23 cellular contexts compared by ENCODE assay signal in genomic region chr20:49412953-49413352, GRCh38.
DNase-seq lines count a peak whose midpoint lies in the region; ATAC-seq, FAIRE-seq and TF ChIP-seq lines count a peak whose summit lies in the region.
"Had no signal": no experiment of that assay in that cellular context is flagged by ENCODE, and none has a peak within 500 bp of the region (broad histone marks: within the 10 kb centered on the region; RNA-seq: fewer than 3 reads in every experiment).

No MANE protein-coding gene starts in this region.

- no peak overlapping the region for H3K27ac ChIP-seq in K562 (ENCODE audit: extremely low read depth, low read depth, low read length)
- H3K27ac ChIP-seq in gastroesophageal sphincter, result peak overlapping the region; percentile 21 to 92 (median 89)
- peak overlapping the region; percentile 94 for H3K27ac ChIP-seq in rectal smooth muscle tissue (ENCODE audit: low read depth, low read length)
- H3K27ac ChIP-seq in skeletal muscle tissue (ENCODE audit: low read depth, low read length), result no peak overlapping the region
- H3K27ac ChIP-seq in mesenchymal stem cell (ENCODE audit: low read length, poor library complexity, severe bottlenecking), result no peak overlapping the region
- H3K27ac ChIP-seq: 22Rv1, BLaER1, C4-2B had no signal

- POLR2A ChIA-PET in K562 (lab: Yijun Ruan, JAX), result interaction anchor here (0.8 kb wide), 1 partner anchor 16 kb away, joined by 3 read pairs; no protein-coding TSS in a partner anchor

- H3K23ac ChIP-seq in mesenchymal stem cell (ENCODE audit: low read length in 2 of 2), result peak overlapping the region in 1 of 2 experiments; percentile 18

- H3K79me2 ChIP-seq in K562 (ENCODE audit: control insufficient read depth, insufficient read depth, low read length), result no peaks in the 10 kb centered on the region

- H3K9me3 ChIP-seq in K562 (replicated peaks; ENCODE audit: control insufficient read depth, insufficient read depth, low read depth, low read length) (no peaks in the 10 kb centered on the region), gastroesophageal sphincter (no peaks in the 10 kb centered on the region), skeletal muscle tissue (ENCODE audit: control insufficient read depth in 3 of 3, low read length in 3 of 3) (no peaks in the 10 kb centered on the region), mesenchymal stem cell (ENCODE audit: control insufficient read depth, low read length) (no peaks in the 10 kb centered on the region)
- H3K9me3 ChIP-seq: BLaER1, Caco-2 had no signal

- no peak overlapping the region for H2BK5ac ChIP-seq in mesenchymal stem cell (ENCODE audit: low read depth, low read length, poor library complexity, severe bottlenecking)

- CTCF ChIA-PET in K562 (lab: Yijun Ruan, JAX; ENCODE audit: low intra/inter-chr PET ratio), result no interaction called here

- no peak overlapping the region for H4K91ac ChIP-seq in mesenchymal stem cell (ENCODE audit: low read length)

- H2AFZ ChIP-seq in K562 (ENCODE audit: low read depth, low read length), result no peak overlapping the region
- H2AFZ ChIP-seq in mesenchymal stem cell (ENCODE audit: low read depth, low read length), result no peak overlapping the region
- H2AFZ ChIP-seq: GM23338 had no signal

- in situ Hi-C loops in K562 (cut with MboI), result no loop called here

- WGBS in K562 (ENCODE audit: insufficient coverage, low coverage, missing lambda C conversion rate), result 2% methylated on average over 6 of the region's 6 CpGs
- 26 to 70% methylated on average over 3 to 4 of the region's 6 CpGs for WGBS in gastroesophageal sphincter (ENCODE audit: low coverage in 1 of 2), 2 donors
- 79% methylated on average over 5 of the region's 6 CpGs for WGBS in mesenchymal stem cell

- no peak overlapping the region for H3K18ac ChIP-seq in mesenchymal stem cell (ENCODE audit: low read depth in 1 of 2, low read length in 2 of 2)

- H3K14ac ChIP-seq in mesenchymal stem cell (ENCODE audit: low read length in 2 of 2), result no peak overlapping the region

- no peaks in the 10 kb centered on the region for H3K9me1 ChIP-seq in K562 (ENCODE audit: control insufficient read depth, insufficient read depth, low read length)

- no peak overlapping the region for H3K4me3 ChIP-seq in K562
- no peak overlapping the region for H3K4me3 ChIP-seq in gastroesophageal sphincter
- no peak overlapping the region for H3K4me3 ChIP-seq in rectal smooth muscle tissue (ENCODE audit: low read length)
- H3K4me3 ChIP-seq in skeletal muscle tissue (ENCODE audit: low read length in 3 of 3), result no peak overlapping the region
- no peak overlapping the region for H3K4me3 ChIP-seq in mesenchymal stem cell (ENCODE audit: insufficient read depth in 1 of 2, low read depth in 1 of 2, low read length in 2 of 2)
- H3K4me3 ChIP-seq: BLaER1, GM12878, GM23338 had no signal

- ATAC-seq in K562 (no peak), gastroesophageal sphincter (no peak), HG03097 (IDR thresholded peaks at IDR 0.05; ENCODE audit: low FRiP score, unreplicated experiment) (no peak)
- ATAC-seq: CD8-positive, alpha-beta T cell; GM12878; GM23338; HCT116 had no signal

- H4K8ac ChIP-seq in mesenchymal stem cell (ENCODE audit: low read length), result no peak overlapping the region

- FAIRE-seq in K562 (lab: Jason Lieb, UNC), result no peak
- FAIRE-seq: A204.1, G401.6, GM12878, GM19239 had no signal

- H3K27me3 ChIP-seq in K562 (ENCODE audit: control insufficient read depth in 2 of 2, insufficient read depth in 2 of 2, low read length in 2 of 2) (peaks cover 32 to 63% of the 10 kb centered on the region in 2 experiments), gastroesophageal sphincter (no peaks in the 10 kb centered on the region), rectal smooth muscle tissue (ENCODE audit: control insufficient read depth, insufficient read depth, low read length) (no peaks in the 10 kb centered on the region), skeletal muscle tissue (ENCODE audit: control insufficient read depth in 3 of 3, insufficient read depth in 3 of 3, low read length in 3 of 3) (no peaks in the 10 kb centered on the region), mesenchymal stem cell (ENCODE audit: control insufficient read depth in 1 of 2, insufficient read depth in 1 of 2, low read length in 2 of 2) (peaks cover 78 to 87% of the 10 kb centered on the region in 2 experiments)
- H3K27me3 ChIP-seq: BLaER1 had no signal

- no peak overlapping the region for H2BK15ac ChIP-seq in mesenchymal stem cell (ENCODE audit: low read depth, poor library complexity, severe bottlenecking)

- H3K9ac ChIP-seq in K562 (ENCODE audit: insufficient read depth in 1 of 2, low read depth in 2 of 2, low read length in 2 of 2) (no peak overlapping the region), rectal smooth muscle tissue (ENCODE audit: low read length) (no peak overlapping the region), skeletal muscle tissue (ENCODE audit: low read depth in 1 of 3, low read length in 3 of 3) (peak overlapping the region in 2 of 3 donors; percentile 25 to 47), mesenchymal stem cell (ENCODE audit: low read length) (no peak overlapping the region)
- H3K9ac ChIP-seq: BLaER1 had no signal

- H3K4me1 ChIP-seq in K562 (replicated peaks in 1 of 2; ENCODE audit: control insufficient read depth in 2 of 2, insufficient read depth in 2 of 2, low read length in 2 of 2) (peaks cover 0 to 2% of the 10 kb centered on the region in 2 experiments; a peak in 1 of 5 replicates), gastroesophageal sphincter (peaks cover 2 to 96% (median 8%) of the 10 kb centered on the region in 3 donors), rectal smooth muscle tissue (ENCODE audit: control insufficient read depth, insufficient read depth, low read length) (peaks cover 67% of the 10 kb centered on the region), skeletal muscle tissue (ENCODE audit: control insufficient read depth in 3 of 3, insufficient read depth in 3 of 3, low read length in 3 of 3) (peaks cover 26 to 53% (median 52%) of the 10 kb centered on the region in 3 donors), mesenchymal stem cell (ENCODE audit: control insufficient read depth, insufficient read depth, low read depth, low read length) (no peaks in the 10 kb centered on the region)
- H3K4me1 ChIP-seq: Caco-2 had no signal

- TF ChIP-seq POLR2A in K562 (conservative IDR thresholded peaks at IDR 0.05) (no peak), gastroesophageal sphincter (IDR thresholded peaks at IDR 0.05) (no peak)

- no peak overlapping the region for H2AK5ac ChIP-seq in mesenchymal stem cell (ENCODE audit: low read length, severe bottlenecking)

- H3K4me2 ChIP-seq in K562 (ENCODE audit: insufficient read depth, low read length), result no peak overlapping the region
- no peak overlapping the region for H3K4me2 ChIP-seq in mesenchymal stem cell (ENCODE audit: low read length, poor library complexity, severe bottlenecking)
- H3K4me2 ChIP-seq: BLaER1, GM23338 had no signal

- no peak for TF ChIP-seq EP300 in K562 (IDR thresholded peaks at IDR 0.05; ENCODE audit: low read length)
- no peak for TF ChIP-seq EP300 in gastroesophageal sphincter (IDR thresholded peaks at IDR 0.05)

- intact Hi-C loops in K562 (cut with micrococcal nuclease), result no loop called here

- peaks cover 15% of the 10 kb centered on the region; the same call in 1 of the 2 replicates for H4K20me1 ChIP-seq in K562 (replicated peaks; ENCODE audit: control insufficient read depth, insufficient read depth, low read length)
- H4K20me1 ChIP-seq: BLaER1 had no signal

- H2BK120ac ChIP-seq in mesenchymal stem cell (ENCODE audit: low read depth, low read length), result no peak overlapping the region

- DNase-seq in K562 (ENCODE audit: extremely low read depth in 1 of 4, low spot score in 3 of 4) (no peak), NCI-H345 treated with DMSO at 0.1 percent for 48 hours (lab: John Stamatoyannopoulos, UW; ENCODE audit: unreplicated experiment) (no peak), mesenchymal stem cell (no peak), NCI-H774 (lab: John Stamatoyannopoulos, UW) (no peak)
- DNase-seq: Caco-2; CD4-positive, CD25-positive, alpha-beta regulatory T cell; CD8-positive, alpha-beta T cell; DMS153; DND-41; H9 had no signal

- TF ChIP-seq CTCF in K562 (IDR thresholded peaks at IDR 0.05 in 2 of 3, conservative IDR thresholded peaks at IDR 0.05 in 1 of 3; ENCODE audit: insufficient read depth in 2 of 3, low read depth in 1 of 3, low read length in 3 of 3) (no peak), gastroesophageal sphincter (IDR thresholded peaks at IDR 0.05) (no peak)

- H2BK12ac ChIP-seq in mesenchymal stem cell (ENCODE audit: low read length in 2 of 2), result no peak overlapping the region

- H3K36me3 ChIP-seq in K562 (ENCODE audit: control insufficient read depth, insufficient read depth, low read length) (no peaks in the 10 kb centered on the region), gastroesophageal sphincter (no peaks in the 10 kb centered on the region), rectal smooth muscle tissue (ENCODE audit: control insufficient read depth, insufficient read depth, low read length) (no peaks in the 10 kb centered on the region), skeletal muscle tissue (ENCODE audit: control insufficient read depth in 3 of 3, insufficient read depth in 3 of 3, low read length in 3 of 3) (peaks cover 0 to 3% (median 0%) of the 10 kb centered on the region in 3 donors), mesenchymal stem cell (ENCODE audit: control insufficient read depth in 1 of 2, insufficient read depth in 2 of 2, low read depth in 1 of 2, low read length in 2 of 2) (no peaks in the 10 kb centered on the region)
- H3K36me3 ChIP-seq: BLaER1 had no signal

- no peaks in the 10 kb centered on the region for H3K79me1 ChIP-seq in mesenchymal stem cell (replicated peaks; ENCODE audit: low read length, poor library complexity, severe bottlenecking)

- no peak overlapping the region for H3K4ac ChIP-seq in mesenchymal stem cell (ENCODE audit: low read depth in 1 of 2, low read length in 2 of 2)

- TF ChIP-seq RAD21 in K562 (CRISPR knock-in tag; conservative IDR thresholded peaks at IDR 0.05 in 1 of 2, IDR thresholded peaks at IDR 0.05 in 1 of 2), result no peak

- no TSS peak for BruUV-seq in K562 (replicated peaks; lab: Mats Ljungman, UMichigan)

TF ChIP-seq in K562, 482 proteins besides CTCF, POLR2A, EP300 and RAD21 (continues in another document):
- no peak for TF ChIP-seq BRF2 (IDR thresholded peaks at IDR 0.05; ENCODE audit: borderline replicate concordance, insufficient read depth, insufficient read length)

Comparison
In these comparisons a context has a peak if more than half of its experiments do, and no peak if none do; other contexts are left out.
1. H3K27ac ChIP-seq: peak in gastroesophageal sphincter (4 of 4) and rectal smooth muscle tissue (single experiment); none in K562 (single experiment), skeletal muscle tissue (single experiment) and mesenchymal stem cell (single experiment).
2. H3K9ac ChIP-seq: peak in skeletal muscle tissue (2 of 3); none in K562 (0 of 2), rectal smooth muscle tissue (single experiment) and mesenchymal stem cell (single experiment).